In the genomic region with DNA sequence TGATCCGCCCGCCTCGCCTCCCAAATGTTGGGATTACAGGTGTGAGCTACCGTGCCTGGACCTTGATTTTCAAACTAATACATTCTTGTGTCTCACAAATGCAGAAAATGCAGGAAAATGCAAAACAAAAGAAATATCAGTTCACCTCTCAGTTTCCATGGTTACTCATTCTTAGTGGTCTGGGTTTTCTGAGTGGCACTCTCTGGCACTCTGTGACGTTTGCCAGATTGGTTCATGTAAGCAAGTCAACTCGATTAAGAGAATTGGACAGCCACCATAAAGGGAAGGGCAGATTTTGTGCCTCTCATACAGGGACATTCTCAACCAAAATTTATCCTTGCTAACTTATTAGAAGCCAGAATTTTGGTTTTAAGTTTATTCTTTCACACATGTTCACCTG, we compare ENCODE assay signal across 24 cellular contexts. TPM values are rescaled to one million over a fixed set of nuclear protein-coding genes. Genes with fewer than 3 reads are reported as not detected.
DNase-seq lines count a peak whose midpoint lies in the region; ATAC-seq, FAIRE-seq and TF ChIP-seq lines count a peak whose summit lies in the region.
"Had no signal": no experiment of that assay in that cellular context is flagged by ENCODE, and none has a peak within 500 bp of the region (broad histone marks: within the 10 kb centered on the region; RNA-seq: fewer than 3 reads in every experiment).

No MANE protein-coding gene starts in this region.

- no peak overlapping the region for H3K9ac ChIP-seq in GM12878 (ENCODE audit: control insufficient read depth, insufficient read depth, low read length)

- peaks cover 10 to 36% of the 10 kb centered on the region in 2 experiments for H3K36me3 ChIP-seq in GM12878 (ENCODE audit: control insufficient read depth in 2 of 2, insufficient read depth in 2 of 2, low read length in 1 of 2)

- H3K4me2 ChIP-seq in GM12878 (ENCODE audit: control insufficient read depth, insufficient read depth): no peak overlapping the region
- H3K4me2 ChIP-seq: A549, hepatocyte, smooth muscle cell had no signal

- CTCF ChIA-PET in GM12878 (lab: Yijun Ruan, JAX): interaction anchor here (0.7 kb wide), 1 partner anchor 14 kb away, joined by 3 read pairs; no protein-coding TSS in a partner anchor

- no peak for TF ChIP-seq EP300 in GM12878 (IDR thresholded peaks at IDR 0.05; ENCODE audit: borderline replicate concordance in 1 of 2, control insufficient read depth in 1 of 2, low read depth in 2 of 2, low read length in 2 of 2)

- TF ChIP-seq CTCF in GM12878 (IDR thresholded peaks at IDR 0.05 in 2 of 3, conservative IDR thresholded peaks at IDR 0.05 in 1 of 3; ENCODE audit: control insufficient read depth in 2 of 3, extremely low read depth in 1 of 3, insufficient read depth in 1 of 3, low read depth in 3 of 3, low read length in 3 of 3) (no peak), osteocyte (IDR thresholded peaks at IDR 0.05) (no peak)

- peak; percentile 37; the same call in 2 of the 3 replicates for ATAC-seq in GM12878
- ATAC-seq: A549, PC-3 had no signal

- FAIRE-seq in GM12878 (lab: Jason Lieb, UNC): no peak
- FAIRE-seq: A549, kidney, TTC549 had no signal

- no peak for TF ChIP-seq RAD21 in GM12878 (IDR thresholded peaks at IDR 0.05; ENCODE audit: insufficient read depth, low read depth, low read length)

- H3K79me2 ChIP-seq in GM12878 (ENCODE audit: control insufficient read depth, insufficient read depth, low read length): peaks cover 28% of the 10 kb centered on the region

- no peaks in the 10 kb centered on the region for H4K20me1 ChIP-seq in GM12878 (ENCODE audit: control insufficient read depth, insufficient read depth)

- peak overlapping the region; percentile 82 for H3K27ac Mint-ChIP-seq in activated CD4-positive, alpha-beta T cell treated with anti-CD3 and anti-CD28 coated beads, Interleukin-2, amount 10 ng/mL, durations not matched to agents 24 days and 14 days
- H3K27ac Mint-ChIP-seq in osteocyte (ENCODE audit: unreplicated experiment): peak overlapping the region; percentile 7

- POLR2A ChIA-PET in GM12878 (lab: Charles Lee): no interaction called here

- peaks cover 4% of the 10 kb centered on the region for H3K4me1 ChIP-seq in GM12878 (ENCODE audit: control insufficient read depth, insufficient read depth, low read length)
- H3K4me1 ChIP-seq: A549, psoas muscle had no signal

- no peaks in the 10 kb centered on the region for H3K27me3 ChIP-seq in GM12878 (replicated peaks in 1 of 2; ENCODE audit: control insufficient read depth in 2 of 2, insufficient read depth in 2 of 2, low read length in 1 of 2)
- H3K27me3 ChIP-seq: hepatocyte, SJSA1 had no signal

- no TSS peak for BruUV-seq in GM12878 (replicated peaks; lab: Mats Ljungman, UMichigan)

- peaks cover 47% of the 10 kb centered on the region for H3K36me3 Mint-ChIP-seq in activated CD4-positive, alpha-beta T cell treated with anti-CD3 and anti-CD28 coated beads, Interleukin-2, amount 10 ng/mL, durations not matched to agents 24 days and 14 days (ENCODE audit: low read depth)
- H3K36me3 Mint-ChIP-seq in osteocyte (ENCODE audit: unreplicated experiment): peaks cover 32% of the 10 kb centered on the region

- H3K27me3 Mint-ChIP-seq in activated CD4-positive, alpha-beta T cell treated with anti-CD3 and anti-CD28 coated beads, Interleukin-2, amount 10 ng/mL, durations not matched to agents 24 days and 14 days: no peaks in the 10 kb centered on the region
- H3K27me3 Mint-ChIP-seq in osteocyte (ENCODE audit: unreplicated experiment): no peaks in the 10 kb centered on the region

- no peak for DNase-seq in activated CD4-positive, alpha-beta T cell treated with anti-CD3 and anti-CD28 coated beads, Interleukin-2, amount 10 ng/mL, durations not matched to agents 24 days and 14 days
- DNase-seq in activated CD4-positive, alpha-beta T cell treated with anti-CD3 and anti-CD28 coated beads for 48 hours: no peak
- DNase-seq in M059J (ENCODE audit: low read depth): peak; percentile 37
- DNase-seq in GM12878 (ENCODE audit: low read depth, low spot score): no peak
- DNase-seq in osteocyte (ENCODE audit: extremely low spot score, unreplicated experiment): no peak
- no peak for DNase-seq in hippocampal formation (lab: John Stamatoyannopoulos, UW)
- no peak for DNase-seq in NCI-H2107 (lab: John Stamatoyannopoulos, UW)
- no peak for DNase-seq in stimulated activated CD8-positive, alpha-beta memory T cell treated with anti-CD3 and anti-CD28 coated beads, Interleukin-4, amount 100 ng/mL, for 48 hours
- DNase-seq: activated effector memory CD4-positive, alpha-beta T cell treated with anti-CD3 and anti-CD28 coated beads, Interleukin-2, amount 50 U/mL, for 16 hours; HFFc6; kidney; mesendoderm; NCI-H1105; NCI-H2171 treated with DMSO at 0.1 percent for 48 hours; NCI-H774; PC-3; psoas muscle had no signal

- no peak overlapping the region for H3K27ac ChIP-seq in GM12878 (ENCODE audit: control insufficient read depth, insufficient read depth)
- H3K27ac ChIP-seq: A549, C4-2B, hepatocyte, SJSA1 had no signal

- RAD21 ChIA-PET in GM12878 (lab: Charles Lee; ENCODE audit: unreplicated experiment): interaction anchor here (0.7 kb wide), 1 partner anchor 74 kb away, joined by 3 read pairs; no protein-coding TSS in a partner anchor

- no peak for TF ChIP-seq POLR2A in GM12878 (IDR thresholded peaks at IDR 0.05; ENCODE audit: low read depth, low read length)

- intact Hi-C loops in activated CD4-positive, alpha-beta T cell treated with anti-CD3 and anti-CD28 coated beads, Interleukin-2, amount 10 ng/mL, durations not matched to agents 24 days and 14 days (cut with micrococcal nuclease): no loop called here
- intact Hi-C loops in GM12878 (cut with micrococcal nuclease; ENCODE audit: unreplicated experiment): no loop called here

- SMC1A ChIA-PET in GM12878 (lab: Charles Lee; ENCODE audit: uncharacterized antibody, unreplicated experiment): interaction anchor here (0.7 to 1.9 kb wide), 5 partner anchors 8 to 256 kb away, joined by 3 to 6 read pairs (median 3); a partner anchor contains a TSS

- peaks cover 24% of the 10 kb centered on the region for H3K4me1 Mint-ChIP-seq in activated CD4-positive, alpha-beta T cell treated with anti-CD3 and anti-CD28 coated beads, Interleukin-2, amount 10 ng/mL, durations not matched to agents 24 days and 14 days
- peaks cover 8% of the 10 kb centered on the region for H3K4me1 Mint-ChIP-seq in osteocyte (ENCODE audit: unreplicated experiment)

- no peaks in the 10 kb centered on the region for H3K9me3 ChIP-seq in GM12878 (replicated peaks; ENCODE audit: control insufficient read depth, insufficient read depth, low read length)
- H3K9me3 ChIP-seq: A549, psoas muscle, thoracic aorta had no signal

- 89% methylated on average over 6 of the region's 6 CpGs for WGBS in GM12878 (ENCODE audit: insufficient coverage, insufficient replicate concordance, low lambda C conversion rate, missing lambda C conversion rate)

- H3K4me3 ChIP-seq in GM12878: no peak overlapping the region
- H3K4me3 ChIP-seq: A549, hepatocyte, SJSA1, smooth muscle cell had no signal

- H3K9me3 Mint-ChIP-seq in activated CD4-positive, alpha-beta T cell treated with anti-CD3 and anti-CD28 coated beads, Interleukin-2, amount 10 ng/mL, durations not matched to agents 24 days and 14 days: no peaks in the 10 kb centered on the region
- no peaks in the 10 kb centered on the region for H3K9me3 Mint-ChIP-seq in osteocyte (ENCODE audit: unreplicated experiment)
- H3K9me3 Mint-ChIP-seq: HFFc6 had no signal

- no peak overlapping the region for H3K4me3 Mint-ChIP-seq in activated CD4-positive, alpha-beta T cell treated with anti-CD3 and anti-CD28 coated beads, Interleukin-2, amount 10 ng/mL, durations not matched to agents 24 days and 14 days
- no peak overlapping the region for H3K4me3 Mint-ChIP-seq in osteocyte (ENCODE audit: unreplicated experiment)
- H3K4me3 Mint-ChIP-seq: HFFc6 had no signal

- in situ Hi-C loops in GM12878 (cut with MboI): no loop called here

- no peak overlapping the region for H2AFZ ChIP-seq in GM12878 (ENCODE audit: control insufficient read depth, low read depth, low read length)
- H2AFZ ChIP-seq: hepatocyte had no signal

RNA-seq across cellular contexts. Expression of a gene that starts 8.6 kb away (rescaled TPM):
- 56.4 and 57.1 TPM in 2 replicates for total RNA-seq in activated CD4-positive, alpha-beta T cell treated with anti-CD3 and anti-CD28 coated beads, Interleukin-2, amount 10 ng/mL, durations not matched to agents 24 days and 14 days
- total RNA-seq in M059J (2014; rRNA removed; shearing (Covaris generic)): 46.5 and 81.1 TPM in 2 replicates
- 109 and 111 TPM in 2 replicates for total RNA-seq in GM12878 (2013; cell fraction: nucleolus; rRNA removed)
- total RNA-seq in GM12878 (2014; rRNA removed) (46.2 and 53.1 TPM in 2 replicates), GM12878 (2014; rRNA removed; fragmentation: Illumina TruSeq; extraction: Trizol) (46.2 and 51.7 TPM in 2 replicates), GM12878 (2021) (55.9 and 56.6 TPM in 2 replicates), osteocyte (44.5 and 45.4 TPM in 2 replicates)
- 31.0 TPM for polyA plus RNA-seq in GM12878 (2011; ENCODE audit: low read depth)
- polyA plus RNA-seq in GM12878 (2011; rRNA removed) (67.0 and 67.8 TPM in 2 replicates), GM12878 (2014; fragmentation: Illumina TruSeq; extraction: Trizol) (57.5 and 59.1 TPM in 2 replicates), GM12878 (2014; fragmentation: Nextera tagmentation; extraction: Ambion mirVana) (1 to 10 TPM; 2.7 to 3.5 TPM), GM12878 (2014; rRNA removed) (43.3 and 52.8 TPM in 2 replicates), GM12878 (2016; fragmentation: Nextera tagmentation; extraction: Ambion mirVana) (10 to 100 TPM; 31.9 to 34.2 TPM)
- 57.0 and 58.5 TPM in 2 replicates for polyA plus RNA-seq in GM12878 (2011; cell fraction: cytosol; rRNA removed)
- polyA plus RNA-seq in GM12878 (2011; cell fraction: nucleus; rRNA removed): 116 and 125 TPM in 2 replicates
- polyA plus RNA-seq in GM12878 (2012): 44.7 and 48.1 TPM in 2 replicates
- polyA minus RNA-seq in GM12878 (2011; rRNA and poly(A)+ RNA removed): 55.4 and 70.0 TPM in 2 replicates
- polyA minus RNA-seq in GM12878 (2011; cell fraction: cytosol; rRNA and poly(A)+ RNA removed): 17.1 and 22.4 TPM in 2 replicates
- polyA minus RNA-seq in GM12878 (2011; cell fraction: nucleus; rRNA and poly(A)+ RNA removed): 26.4 and 35.6 TPM in 2 replicates

RNA-seq across cellular contexts. Expression of a gene that starts 58.0 kb away (rescaled TPM):
- total RNA-seq in activated CD4-positive, alpha-beta T cell treated with anti-CD3 and anti-CD28 coated beads, Interleukin-2, amount 10 ng/mL, durations not matched to agents 24 days and 14 days: 59.1 and 62.4 TPM in 2 replicates
- 61.9 and 87.7 TPM in 2 replicates for total RNA-seq in M059J (2014; rRNA removed; shearing (Covaris generic))
- total RNA-seq in GM12878 (2013; cell fraction: nucleolus; rRNA removed): 8.5 and 9.7 TPM in 2 replicates
- total RNA-seq in GM12878 (2014; rRNA removed) (92.6 and 102 TPM in 2 replicates), GM12878 (2014; rRNA removed; fragmentation: Illumina TruSeq; extraction: Trizol) (103 and 110 TPM in 2 replicates), GM12878 (2021) (70.8 and 74.9 TPM in 2 replicates), osteocyte (22.7 and 23.0 TPM in 2 replicates)
- 76.2 TPM for polyA plus RNA-seq in GM12878 (2011; ENCODE audit: low read depth)
- polyA plus RNA-seq in GM12878 (2011; rRNA removed) (84.1 and 109 TPM in 2 replicates), GM12878 (2014; fragmentation: Illumina TruSeq; extraction: Trizol) (133 and 200 TPM in 2 replicates), GM12878 (2014; fragmentation: Nextera tagmentation; extraction: Ambion mirVana) (100 to 1,000 TPM; 323 to 380 TPM), GM12878 (2014; rRNA removed) (99.5 and 99.6 TPM in 2 replicates), GM12878 (2016; fragmentation: Nextera tagmentation; extraction: Ambion mirVana) (100 to 1,000 TPM; 165 to 180 TPM)
- 165 and 304 TPM in 2 replicates for polyA plus RNA-seq in GM12878 (2011; cell fraction: cytosol; rRNA removed)
- 77.8 and 96.7 TPM in 2 replicates for polyA plus RNA-seq in GM12878 (2011; cell fraction: nucleus; rRNA removed)
- polyA plus RNA-seq in GM12878 (2012): 92.0 and 93.8 TPM in 2 replicates
- polyA minus RNA-seq in GM12878 (2011; rRNA and poly(A)+ RNA removed): 31.0 and 53.2 TPM in 2 replicates
- 21.2 and 21.5 TPM in 2 replicates for polyA minus RNA-seq in GM12878 (2011; cell fraction: cytosol; rRNA and poly(A)+ RNA removed)
- 7.5 and 13.0 TPM in 2 replicates for polyA minus RNA-seq in GM12878 (2011; cell fraction: nucleus; rRNA and poly(A)+ RNA removed)
